1 cellular context compared by ENCODE assay signal in the genomic region with DNA sequence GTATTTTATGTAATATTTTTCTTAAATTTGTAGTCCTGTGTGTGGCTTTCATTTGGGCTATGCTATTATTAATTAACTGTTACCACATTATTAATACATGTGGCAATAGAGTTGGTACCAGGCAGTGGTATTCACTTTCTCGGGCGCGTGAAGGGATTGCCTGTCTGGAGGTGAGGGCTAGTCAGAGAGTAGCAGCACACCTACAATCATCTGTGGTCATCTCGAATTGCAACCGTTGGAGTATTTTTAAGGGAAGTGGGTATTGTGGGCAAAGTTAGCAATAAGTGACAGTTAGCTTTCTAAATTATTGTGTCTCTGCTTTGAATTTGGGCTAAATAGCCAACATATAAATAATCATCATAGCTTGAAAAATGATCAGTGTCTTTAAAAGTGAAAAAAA.
TF ChIP-seq lines count a peak whose summit lies in the region.

No MANE protein-coding gene starts in this region.

TF ChIP-seq in SK-N-SH treated with all-trans-retinoic acid at 6 μM for 48 hours, 23 proteins besides CTCF, POLR2A, EP300 and RAD21 (continued from another document):
- TF ChIP-seq, protein P1, sequence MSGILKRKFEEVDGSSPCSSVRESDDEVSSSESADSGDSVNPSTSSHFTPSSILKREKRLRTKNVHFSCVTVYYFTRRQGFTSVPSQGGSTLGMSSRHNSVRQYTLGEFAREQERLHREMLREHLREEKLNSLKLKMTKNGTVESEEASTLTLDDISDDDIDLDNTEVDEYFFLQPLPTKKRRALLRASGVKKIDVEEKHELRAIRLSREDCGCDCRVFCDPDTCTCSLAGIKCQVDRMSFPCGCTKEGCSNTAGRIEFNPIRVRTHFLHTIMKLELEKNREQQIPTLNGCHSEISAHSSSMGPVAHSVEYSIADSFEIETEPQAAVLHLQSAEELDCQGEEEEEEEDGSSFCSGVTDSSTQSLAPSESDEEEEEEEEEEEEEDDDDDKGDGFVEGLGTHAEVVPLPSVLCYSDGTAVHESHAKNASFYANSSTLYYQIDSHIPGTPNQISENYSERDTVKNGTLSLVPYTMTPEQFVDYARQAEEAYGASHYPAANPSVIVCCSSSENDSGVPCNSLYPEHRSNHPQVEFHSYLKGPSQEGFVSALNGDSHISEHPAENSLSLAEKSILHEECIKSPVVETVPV (CRISPR knock-in tag; IDR thresholded peaks at IDR 0.05), result no peak
- TF ChIP-seq TOX (CRISPR knock-in tag; IDR thresholded peaks at IDR 0.05; ENCODE audit: borderline replicate concordance), result no peak
